Comparison of ENCODE assay signal across 16 cellular contexts in the genomic region with DNA sequence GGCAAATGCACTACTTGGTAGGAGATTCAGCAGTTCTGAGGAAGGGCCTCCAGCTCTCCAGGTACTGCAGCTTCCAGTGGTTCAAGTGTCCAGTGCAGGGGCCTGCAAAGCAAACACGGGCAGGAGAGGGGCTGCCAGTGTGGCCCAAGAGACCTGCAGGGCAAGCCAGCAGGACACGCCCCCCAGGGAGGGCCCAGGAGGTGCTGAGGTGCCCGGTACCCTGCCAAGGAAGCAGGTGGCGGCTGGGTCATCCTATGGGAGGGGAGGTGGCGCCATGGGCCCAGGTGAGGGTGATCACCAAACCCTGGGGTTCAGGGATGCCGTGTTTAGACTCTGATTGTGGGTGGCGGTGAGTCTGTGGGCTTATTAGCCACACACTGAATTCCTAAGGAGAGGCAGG. TPM values are rescaled to one million over a fixed set of nuclear protein-coding genes. Genes with fewer than 3 reads are reported as not detected.
DNase-seq lines count a peak whose midpoint lies in the region; ATAC-seq, FAIRE-seq and TF ChIP-seq lines count a peak whose summit lies in the region.
"Had no signal": no experiment of that assay in that cellular context is flagged by ENCODE, and none has a peak within 500 bp of the region (broad histone marks: within the 10 kb centered on the region; RNA-seq: fewer than 3 reads in every experiment).

No MANE protein-coding gene starts in this region.

- H3K4me1 ChIP-seq in HEK293 (ENCODE audit: control insufficient read depth, insufficient read depth, low read length), result no peaks in the 10 kb centered on the region
- peaks cover 0 to 16% of the 10 kb centered on the region in 2 experiments; a peak in 1 of 5 replicates for H3K4me1 ChIP-seq in K562 (replicated peaks in 1 of 2; ENCODE audit: control insufficient read depth in 2 of 2, insufficient read depth in 2 of 2, low read length in 2 of 2)
- H3K4me1 ChIP-seq in mesenchymal stem cell (ENCODE audit: control insufficient read depth, insufficient read depth, low read depth, low read length), result peaks cover 2% of the 10 kb centered on the region

- no peak for TF ChIP-seq CTCF in HEK293 (tag by site-specific recombination; IDR thresholded peaks at IDR 0.05)
- no peak for TF ChIP-seq CTCF in K562 (IDR thresholded peaks at IDR 0.05 in 2 of 3, conservative IDR thresholded peaks at IDR 0.05 in 1 of 3; ENCODE audit: insufficient read depth in 2 of 3, low read depth in 1 of 3, low read length in 3 of 3)
- TF ChIP-seq CTCF in GM13976 (IDR thresholded peaks at IDR 0.05; ENCODE audit: borderline replicate concordance, control extremely low read depth, extremely low read depth, insufficient read depth, missing control alignments), result no peak

- no peaks in the 10 kb centered on the region for H3K79me2 ChIP-seq in K562 (ENCODE audit: control insufficient read depth, insufficient read depth, low read length)

- ATAC-seq in K562, result no peak; the same call in 2 of the 3 replicates
- peak; percentile 9 for ATAC-seq in stimulated activated naive CD8-positive, alpha-beta T cell treated with anti-CD3 and anti-CD28 coated beads, Interleukin-15, Interleukin-2, amounts not matched to agents 100 U/mL and 50 U/mL, for 24 hours
- ATAC-seq in T-cell (replicated peaks in 1 of 4), result no peak
- ATAC-seq in T-helper 17 cell, result no peak
- ATAC-seq: GM12878 had no signal

- H3K27me3 Mint-ChIP-seq in T-cell (no peaks in the 10 kb centered on the region), T-helper 17 cell (no peaks in the 10 kb centered on the region)
- H3K27me3 Mint-ChIP-seq: CD4-positive, alpha-beta T cell had no signal

- no peak overlapping the region for H3K27ac ChIP-seq in HEK293 (ENCODE audit: extremely low read depth, low read depth, low read length)
- no peak overlapping the region for H3K27ac ChIP-seq in K562 (ENCODE audit: extremely low read depth, low read depth, low read length)
- H3K27ac ChIP-seq in mesenchymal stem cell (ENCODE audit: low read length, poor library complexity, severe bottlenecking), result no peak overlapping the region

- no peak for TF ChIP-seq POLR2A in K562 (conservative IDR thresholded peaks at IDR 0.05)

- in situ Hi-C loops in K562 (cut with MboI), result no loop called here
- in situ Hi-C loops in GM13976 (cut with MboI; ENCODE audit: low sequenced_read_pairs, unreplicated experiment), result loop anchor here (25.0 kb wide), 1 partner anchor 530 kb away; the partner anchor contains the start of gene KLRG2

- H2BK120ac ChIP-seq in mesenchymal stem cell (ENCODE audit: low read depth, low read length), result no peak overlapping the region

- H3K18ac ChIP-seq in mesenchymal stem cell (ENCODE audit: low read depth in 1 of 2, low read length in 2 of 2), result no peak overlapping the region

- peaks cover 14% of the 10 kb centered on the region for H4K20me1 ChIP-seq in K562 (replicated peaks; ENCODE audit: control insufficient read depth, insufficient read depth, low read length)

- H3K4me3 Mint-ChIP-seq in T-cell (no peak overlapping the region), T-helper 17 cell (no peak overlapping the region)
- H3K4me3 Mint-ChIP-seq: B cell; CD4-positive, alpha-beta T cell; GM23338; H9 had no signal

- no peak overlapping the region for H3K14ac ChIP-seq in mesenchymal stem cell (ENCODE audit: low read length in 2 of 2)

- intact Hi-C loops in K562 (cut with micrococcal nuclease), result no loop called here

- H4K91ac ChIP-seq in mesenchymal stem cell (ENCODE audit: low read length), result peak overlapping the region; percentile 18

- H3K9me3 Mint-ChIP-seq in T-cell, result no peaks in the 10 kb centered on the region
- H3K9me3 Mint-ChIP-seq: CD4-positive, alpha-beta T cell; GM23338; H9 had no signal

- H3K4ac ChIP-seq in mesenchymal stem cell (ENCODE audit: low read depth in 1 of 2, low read length in 2 of 2), result no peak overlapping the region

- H3K4me3 ChIP-seq in HEK293 (ENCODE audit: low read depth, low read length) (no peak overlapping the region), K562 (no peak overlapping the region), mesenchymal stem cell (ENCODE audit: insufficient read depth in 1 of 2, low read depth in 1 of 2, low read length in 2 of 2) (no peak overlapping the region)
- H3K4me3 ChIP-seq: GM12878, GM23338 had no signal

- H3K9me1 ChIP-seq in K562 (ENCODE audit: control insufficient read depth, insufficient read depth, low read length), result no peaks in the 10 kb centered on the region

- H3K36me3 ChIP-seq in HEK293 (ENCODE audit: control insufficient read depth in 2 of 2, insufficient read depth in 1 of 2, low read length in 2 of 2), result no peaks in the 10 kb centered on the region
- no peaks in the 10 kb centered on the region for H3K36me3 ChIP-seq in K562 (ENCODE audit: control insufficient read depth, insufficient read depth, low read length)
- H3K36me3 ChIP-seq in mesenchymal stem cell (ENCODE audit: control insufficient read depth in 1 of 2, insufficient read depth in 2 of 2, low read depth in 1 of 2, low read length in 2 of 2), result no peaks in the 10 kb centered on the region

- no peak overlapping the region for H2BK5ac ChIP-seq in mesenchymal stem cell (ENCODE audit: low read depth, low read length, poor library complexity, severe bottlenecking)

- H3K27me3 ChIP-seq in K562 (ENCODE audit: control insufficient read depth in 2 of 2, insufficient read depth in 2 of 2, low read length in 2 of 2) (peaks cover 33 to 48% of the 10 kb centered on the region in 2 experiments), mesenchymal stem cell (ENCODE audit: control insufficient read depth in 1 of 2, insufficient read depth in 1 of 2, low read length in 2 of 2) (peaks cover 23 to 32% of the 10 kb centered on the region in 2 experiments)

- TF ChIP-seq RAD21 in K562 (CRISPR knock-in tag; conservative IDR thresholded peaks at IDR 0.05 in 1 of 2, IDR thresholded peaks at IDR 0.05 in 1 of 2), result no peak

- H2AK5ac ChIP-seq in mesenchymal stem cell (ENCODE audit: low read length, severe bottlenecking), result no peak overlapping the region

- H2BK12ac ChIP-seq in mesenchymal stem cell (ENCODE audit: low read length in 2 of 2), result no peak overlapping the region

- H3K9ac ChIP-seq in K562 (ENCODE audit: insufficient read depth in 1 of 2, low read depth in 2 of 2, low read length in 2 of 2) (0 out of 4 replicates have a peak overlapping the region, but pooled peaks of 1 of the 2 experiments have one; percentile 29), mesenchymal stem cell (ENCODE audit: low read length) (no peak overlapping the region)

- H3K27ac Mint-ChIP-seq in T-cell (no peak overlapping the region), T-helper 17 cell (no peak overlapping the region)
- H3K27ac Mint-ChIP-seq: B cell; CD4-positive, alpha-beta T cell; GM23338 had no signal

- DNase-seq in K562 (ENCODE audit: extremely low read depth in 1 of 4, low spot score in 3 of 4), result no peak
- DNase-seq in mesenchymal stem cell, result no peak
- no peak for DNase-seq in stimulated activated naive CD8-positive, alpha-beta T cell treated with anti-CD3 and anti-CD28 coated beads, Interleukin-15, Interleukin-2, amounts not matched to agents 100 U/mL and 50 U/mL, for 24 hours
- no peak for DNase-seq in T-cell
- no peak for DNase-seq in GM13976 (ENCODE audit: low spot score)
- DNase-seq in T-helper 17 cell, result no peak
- DNase-seq: C1 segment of cervical spinal cord; Calu3; CD4-positive, alpha-beta T cell; DMS 273 treated with DMSO at 0.1 percent for 48 hours; H9 had no signal

- WGBS in K562 (ENCODE audit: insufficient coverage, low coverage, missing lambda C conversion rate), result 22% methylated on average over 7 of the region's 7 CpGs
- WGBS in mesenchymal stem cell, result 88% methylated on average over 7 of the region's 7 CpGs

- BruUV-seq in K562 (replicated peaks; lab: Mats Ljungman, UMichigan), result no TSS peak

- POLR2A ChIA-PET in HEK293 (lab: Yijun Ruan, JAX) (no interaction called here), K562 (lab: Yijun Ruan, JAX) (interaction anchor here (0.7 to 1.1 kb wide), 2 partner anchors 25 to 548 kb away, joined by 3 read pairs; no protein-coding TSS in a partner anchor), T-cell (lab: Charles Lee) (no interaction called here)

- H3K79me1 ChIP-seq in mesenchymal stem cell (replicated peaks; ENCODE audit: low read length, poor library complexity, severe bottlenecking), result no peaks in the 10 kb centered on the region

- H3K4me2 ChIP-seq in K562 (ENCODE audit: insufficient read depth, low read length) (no peak overlapping the region), mesenchymal stem cell (ENCODE audit: low read length, poor library complexity, severe bottlenecking) (no peak overlapping the region)
- H3K4me2 ChIP-seq: GM23338 had no signal

- H2BK15ac ChIP-seq in mesenchymal stem cell (ENCODE audit: low read depth, poor library complexity, severe bottlenecking), result no peak overlapping the region

- H2AFZ ChIP-seq in K562 (ENCODE audit: low read depth, low read length), result no peak overlapping the region
- H2AFZ ChIP-seq in mesenchymal stem cell (ENCODE audit: low read depth, low read length), result no peak overlapping the region
- H2AFZ ChIP-seq: GM23338 had no signal

- FAIRE-seq in K562 (lab: Jason Lieb, UNC), result no peak
- FAIRE-seq: A204.1, GM12878 had no signal

- no peak overlapping the region for H3K23ac ChIP-seq in mesenchymal stem cell (ENCODE audit: low read length in 2 of 2)

- no peak overlapping the region for H4K8ac ChIP-seq in mesenchymal stem cell (ENCODE audit: low read length)

- H3K4me1 Mint-ChIP-seq in T-cell, result peaks cover 0 to 2% (median 0%) of the 10 kb centered on the region in 3 donors
- H3K4me1 Mint-ChIP-seq in T-helper 17 cell, result peaks cover 14% of the 10 kb centered on the region
- H3K4me1 Mint-ChIP-seq: B cell had no signal

- CTCF ChIA-PET in HEK293 (lab: Yijun Ruan, JAX) (interaction anchor here (2.8 kb wide), 1 partner anchor 11 kb away, joined by 12 read pairs; no protein-coding TSS in a partner anchor), K562 (lab: Yijun Ruan, JAX; ENCODE audit: low intra/inter-chr PET ratio) (no interaction called here), T-cell (lab: Charles Lee) (no interaction called here)

- no peaks in the 10 kb centered on the region for H3K9me3 ChIP-seq in HEK293 (ENCODE audit: control insufficient read depth, insufficient read depth, low read depth, low read length)
- no peaks in the 10 kb centered on the region for H3K9me3 ChIP-seq in K562 (replicated peaks; ENCODE audit: control insufficient read depth, insufficient read depth, low read depth, low read length)
- H3K9me3 ChIP-seq in mesenchymal stem cell (ENCODE audit: control insufficient read depth, low read length), result no peaks in the 10 kb centered on the region
- no peaks in the 10 kb centered on the region for H3K9me3 ChIP-seq in T-helper 17 cell (ENCODE audit: control insufficient read depth, low read length, poor library complexity, severe bottlenecking)

- H3K36me3 Mint-ChIP-seq in T-cell (peaks cover 6% of the 10 kb centered on the region), T-helper 17 cell (ENCODE audit: low read depth) (peaks cover 10% of the 10 kb centered on the region)

- TF ChIP-seq EP300 in K562 (IDR thresholded peaks at IDR 0.05; ENCODE audit: low read length), result no peak

RNA-seq across cellular contexts. Expression of gene PARP12, which starts 45.7 kb away (rescaled TPM):
- total RNA-seq in K562 (2011; cell fraction: chromatin; rRNA removed; ENCODE audit: low replicate concordance), result 109 and 119 TPM in 2 replicates
- 57.4 and 59.0 TPM in 2 replicates for total RNA-seq in K562 (2011; cell fraction: nucleolus; rRNA removed)
- 88.5 and 107 TPM in 2 replicates for total RNA-seq in K562 (2011; cell fraction: nucleoplasm; rRNA removed)
- 20.4 and 25.7 TPM in 2 replicates for total RNA-seq in K562 (2014; rRNA removed)
- total RNA-seq in K562 (2014; rRNA removed; fragmentation: Illumina TruSeq; extraction: Trizol), result 20.6 and 23.5 TPM in 2 replicates
- 22.1 and 23.4 TPM in 2 replicates for total RNA-seq in K562 (2015; rRNA removed; fragmentation: Illumina TruSeq; extraction: Trizol)
- total RNA-seq in K562 (2021), result 23.3 and 25.5 TPM in 2 replicates
- polyA plus RNA-seq in K562 (2011; rRNA removed), result 35.6 and 40.4 TPM in 2 replicates
- polyA plus RNA-seq in K562 (2011; cell fraction: cytosol; rRNA removed), result 26.6 and 44.3 TPM in 2 replicates
- polyA plus RNA-seq in K562 (2011; cell fraction: nucleus; rRNA removed), result 108 and 147 TPM in 2 replicates
- 18.4 and 26.4 TPM in 2 replicates for polyA plus RNA-seq in K562 (2012)
- 24.7 and 27.7 TPM in 2 replicates for polyA plus RNA-seq in K562 (2014; fragmentation: Illumina TruSeq; extraction: Trizol)
- 1 to 10 TPM; 4.6 to 7.1 TPM for polyA plus RNA-seq in K562 (2014; fragmentation: Nextera tagmentation; extraction: Ambion mirVana)
- polyA plus RNA-seq in K562 (2014; rRNA removed), result 21.4 and 23.9 TPM in 2 replicates
- polyA minus RNA-seq in K562 (2011; rRNA and poly(A)+ RNA removed), result 33.4 and 43.2 TPM in 2 replicates
- polyA minus RNA-seq in K562 (2011; cell fraction: cytosol; rRNA and poly(A)+ RNA removed), result 21.9 and 24.1 TPM in 2 replicates
- 31.2 and 37.2 TPM in 2 replicates for polyA minus RNA-seq in K562 (2011; cell fraction: nucleus; rRNA and poly(A)+ RNA removed)
- 6.1 TPM for polyA plus RNA-seq in mesenchymal stem cell (2013, experiment 1 of 2)
- polyA plus RNA-seq in mesenchymal stem cell (2013, experiment 2 of 2), result 6.1 TPM
- 100 to 1,000 TPM; 104 to 129 (median 108) TPM for total RNA-seq in T-cell
- 100 to 1,000 TPM; 134 to 138 TPM for total RNA-seq in T-helper 17 cell
